ENCODE assay signal across 1 cellular context in the genomic region with DNA sequence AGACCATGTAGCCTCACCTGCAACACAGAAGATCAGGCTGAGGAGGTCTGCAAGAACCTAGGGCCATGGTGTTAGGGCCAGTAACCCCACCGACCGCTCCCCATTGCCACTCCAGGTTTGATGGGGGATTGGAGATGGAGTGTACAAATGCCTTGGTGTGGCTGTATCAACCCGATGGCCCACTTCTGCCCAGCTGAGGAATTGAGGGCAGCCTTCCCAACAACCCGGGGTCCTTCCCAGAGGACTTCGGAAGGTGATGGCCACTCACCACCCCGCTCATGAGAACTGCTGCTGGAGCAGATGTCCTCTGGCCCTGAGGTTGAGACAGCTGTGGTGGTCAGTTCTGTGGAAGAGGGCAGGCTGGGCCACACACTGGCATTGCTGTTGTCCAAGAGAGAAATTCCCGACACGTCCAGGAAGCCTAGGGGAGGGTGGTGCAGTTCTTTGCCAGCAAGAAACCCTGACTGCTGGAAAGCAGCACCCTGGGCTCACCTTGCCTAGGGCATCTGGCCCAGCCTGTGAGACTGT.
TF ChIP-seq lines count a peak whose summit lies in the region.

No MANE protein-coding gene starts in this region.

TF ChIP-seq in K562, 482 proteins besides CTCF, POLR2A, EP300 and RAD21:
- TF ChIP-seq, protein P1, sequence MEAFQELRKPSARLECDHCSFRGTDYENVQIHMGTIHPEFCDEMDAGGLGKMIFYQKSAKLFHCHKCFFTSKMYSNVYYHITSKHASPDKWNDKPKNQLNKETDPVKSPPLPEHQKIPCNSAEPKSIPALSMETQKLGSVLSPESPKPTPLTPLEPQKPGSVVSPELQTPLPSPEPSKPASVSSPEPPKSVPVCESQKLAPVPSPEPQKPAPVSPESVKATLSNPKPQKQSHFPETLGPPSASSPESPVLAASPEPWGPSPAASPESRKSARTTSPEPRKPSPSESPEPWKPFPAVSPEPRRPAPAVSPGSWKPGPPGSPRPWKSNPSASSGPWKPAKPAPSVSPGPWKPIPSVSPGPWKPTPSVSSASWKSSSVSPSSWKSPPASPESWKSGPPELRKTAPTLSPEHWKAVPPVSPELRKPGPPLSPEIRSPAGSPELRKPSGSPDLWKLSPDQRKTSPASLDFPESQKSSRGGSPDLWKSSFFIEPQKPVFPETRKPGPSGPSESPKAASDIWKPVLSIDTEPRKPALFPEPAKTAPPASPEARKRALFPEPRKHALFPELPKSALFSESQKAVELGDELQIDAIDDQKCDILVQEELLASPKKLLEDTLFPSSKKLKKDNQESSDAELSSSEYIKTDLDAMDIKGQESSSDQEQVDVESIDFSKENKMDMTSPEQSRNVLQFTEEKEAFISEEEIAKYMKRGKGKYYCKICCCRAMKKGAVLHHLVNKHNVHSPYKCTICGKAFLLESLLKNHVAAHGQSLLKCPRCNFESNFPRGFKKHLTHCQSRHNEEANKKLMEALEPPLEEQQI (IDR thresholded peaks at IDR 0.05) = no peak
- TF ChIP-seq POLR2G (IDR thresholded peaks at IDR 0.05; ENCODE audit: low read depth, low read length) = 0 out of 2 replicates have a peak, but pooled peaks have one; percentile 9
